23 cellular contexts compared by ENCODE assay signal in the genomic region with DNA sequence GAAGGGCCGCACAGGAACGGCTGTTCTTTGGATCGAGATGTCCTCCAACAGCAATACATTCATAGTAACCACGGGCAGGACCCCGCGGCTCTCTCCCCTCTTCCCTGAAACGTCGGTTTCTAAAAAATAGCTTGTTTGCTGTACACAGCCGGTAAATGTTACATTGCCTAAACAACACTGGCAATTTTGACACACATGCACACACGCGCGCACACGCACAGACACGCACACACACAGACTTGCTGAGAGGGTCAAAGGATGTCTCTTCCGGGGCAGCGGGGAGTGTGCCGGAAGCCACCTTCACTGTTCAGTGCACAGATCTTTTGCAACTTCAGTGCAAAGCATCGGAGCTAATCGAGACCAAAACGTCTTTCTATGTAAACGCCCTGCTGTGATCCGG.
"Had no signal": no experiment of that assay in that cellular context is flagged by ENCODE, and none has a peak within 500 bp of the region (broad histone marks: within the 10 kb centered on the region; RNA-seq: fewer than 3 reads in every experiment).

No MANE protein-coding gene starts in this region.

- H3K4me3 ChIP-seq: coronary artery, lower lobe of right lung, prostate gland, testis, tibial artery, upper lobe of left lung had no signal

- H3K9me3 ChIP-seq: lower lobe of right lung, prostate gland, testis, tibial artery, upper lobe of left lung had no signal

- FAIRE-seq: frontal cortex, keratinocyte, small intestine, urothelium cell line had no signal

- H3K27me3 ChIP-seq: testis, tibial artery, upper lobe of left lung had no signal

- DNase-seq: dermis blood vessel endothelial cell; effector memory CD4-positive, alpha-beta T cell; erythroblast; head of caudate nucleus; left ventricle myocardium superior; lower lobe of right lung; naive B cell; nephron progenitor cell; nucleus accumbens; small intestine; stimulated activated CD4-positive, alpha-beta T cell treated with anti-CD3 and anti-CD28 coated beads, Interleukin-15, amount 100 ng/mL, for 24 hours; stimulated activated CD4-positive, alpha-beta T cell treated with anti-CD3 and anti-CD28 coated beads, Interleukin-2, amount 100 ng/mL, for 48 hours; stimulated activated naive CD4-positive, alpha-beta T cell; stimulated activated naive CD8-positive, alpha-beta T cell treated with anti-CD3 and anti-CD28 coated beads, Interleukin-15, amount 100 ng/mL, for 72 hours; testis; tibial artery; upper lobe of left lung had no signal

- H3K27ac ChIP-seq: coronary artery, lower lobe of right lung, testis, tibial artery had no signal

- ATAC-seq: left ventricle myocardium superior; lower lobe of right lung; right cardiac atrium; stimulated activated naive CD8-positive, alpha-beta T cell treated with anti-CD3 and anti-CD28 coated beads, Interleukin-15, amount 100 ng/mL, for 72 hours had no signal
